26 cellular contexts compared by ENCODE assay signal in genomic region chr1:50878434-50878833, GRCh38.
"Had no signal": no experiment of that assay in that cellular context is flagged by ENCODE, and none has a peak within 500 bp of the region (broad histone marks: within the 10 kb centered on the region; RNA-seq: fewer than 3 reads in every experiment).

No MANE protein-coding gene starts in this region.

- H3K9me3 Mint-ChIP-seq: activated B cell treated with CpG ODN at 0.5 μM for 24 hours; activated CD4-positive, alpha-beta T cell treated with anti-CD3 and anti-CD28 coated beads, Interleukin-2, amount 10 ng/mL, durations not matched to agents 24 days and 14 days; activated T-cell treated with anti-CD3 and anti-CD28 coated beads, Interleukin-2, amount 50 U/mL, for 4 hours; activated T-helper 2 cell treated with anti-CD3 and anti-CD28 coated beads, Interferon-gamma antibody, Interleukin-2, Interleukin-4, amounts not matched to agents 10 μg/mL and 5 μg/mL and 100 μg/mL, durations not matched to agents 14 hours and 24 hours and 36 hours had no signal

- ATAC-seq: activated CD8-positive, alpha-beta memory T cell treated with anti-CD3 and anti-CD28 coated beads, Interleukin-2, amount 10 ng/mL, durations not matched to agents 7 days and 5 days; activated T-cell treated with anti-CD3 and anti-CD28 coated beads, Interleukin-2, amount 50 U/mL, for 4 hours; SK-N-SH treated with all-trans-retinoic acid at 6 μM for 48 hours had no signal

- H3K27ac Mint-ChIP-seq: activated B cell treated with CpG ODN at 0.5 μM for 24 hours; activated CD4-positive, alpha-beta T cell treated with anti-CD3 and anti-CD28 coated beads, Interleukin-2, amount 10 ng/mL, durations not matched to agents 24 days and 14 days; activated CD8-positive, alpha-beta memory T cell treated with anti-CD3 and anti-CD28 coated beads, Interleukin-2, amount 10 ng/mL, durations not matched to agents 7 days and 5 days; activated naive CD8-positive, alpha-beta T cell treated with anti-CD3 and anti-CD28 coated beads, Interleukin-2, amount 10 ng/mL, durations not matched to agents 7 days and 5 days; activated T-helper 2 cell treated with anti-CD3 and anti-CD28 coated beads, Interferon-gamma antibody, Interleukin-2, Interleukin-4, amounts not matched to agents 10 μg/mL and 5 μg/mL and 100 μg/mL, durations not matched to agents 14 hours and 24 hours and 36 hours had no signal

- H3K27ac ChIP-seq: adrenal gland, Peyer's patch, RWPE1, SJCRH30 had no signal

- H3K4me1 ChIP-seq: Peyer's patch, SJCRH30 had no signal

- H3K36me3 Mint-ChIP-seq: activated CD8-positive, alpha-beta memory T cell treated with anti-CD3 and anti-CD28 coated beads, Interleukin-2, amount 10 ng/mL, durations not matched to agents 7 days and 5 days had no signal

- H3K4me3 Mint-ChIP-seq: activated B cell treated with CpG ODN at 0.5 μM for 24 hours; activated CD4-positive, alpha-beta T cell treated with anti-CD3 and anti-CD28 coated beads, Interleukin-2, amount 10 ng/mL, durations not matched to agents 24 days and 14 days; activated CD8-positive, alpha-beta memory T cell treated with anti-CD3 and anti-CD28 coated beads, Interleukin-2, amount 10 ng/mL, durations not matched to agents 7 days and 5 days; activated naive CD8-positive, alpha-beta T cell treated with anti-CD3 and anti-CD28 coated beads, Interleukin-2, amount 10 ng/mL, durations not matched to agents 7 days and 5 days; activated T-cell treated with anti-CD3 and anti-CD28 coated beads, Interleukin-2, amount 50 U/mL, for 4 hours had no signal

- H3K4me3 ChIP-seq: adrenal gland, Peyer's patch, SJCRH30 had no signal

- H3K36me3 ChIP-seq: adrenal gland, Peyer's patch had no signal

- H3K27me3 Mint-ChIP-seq: activated B cell treated with CpG ODN at 0.5 μM for 24 hours; activated CD4-positive, alpha-beta T cell treated with anti-CD3 and anti-CD28 coated beads, Interleukin-2, amount 10 ng/mL, durations not matched to agents 24 days and 14 days; activated CD8-positive, alpha-beta memory T cell treated with anti-CD3 and anti-CD28 coated beads, Interleukin-2, amount 10 ng/mL, durations not matched to agents 7 days and 5 days; activated naive CD8-positive, alpha-beta T cell treated with anti-CD3 and anti-CD28 coated beads, Interleukin-2, amount 10 ng/mL, durations not matched to agents 7 days and 5 days had no signal

- H3K9me3 ChIP-seq: adrenal gland, Peyer's patch, SJCRH30 had no signal

- DNase-seq: activated B cell treated with CpG ODN at 0.5 μM for 24 hours; activated CD4-positive, alpha-beta T cell treated with anti-CD3 and anti-CD28 coated beads for 1 hour; activated CD4-positive, alpha-beta T cell treated with anti-CD3 and anti-CD28 coated beads, Interleukin-2, amount 10 ng/mL, durations not matched to agents 24 days and 14 days; activated CD4-positive, alpha-beta T cell treated with anti-CD3 and anti-CD28 coated beads, Interleukin-2, amount 50 U/mL, for 48 hours; activated CD8-positive, alpha-beta memory T cell treated with anti-CD3 and anti-CD28 coated beads, Interleukin-2, amount 10 ng/mL, durations not matched to agents 7 days and 5 days; activated gamma-delta T cell treated with Interleukin-2 at 50 U/mL for 16 hours; activated naive CD4-positive, alpha-beta T cell treated with anti-CD3 and anti-CD28 coated beads, Interleukin-2, amount 50 U/mL, for 16 hours; activated naive CD8-positive, alpha-beta T cell treated with anti-CD3 and anti-CD28 coated beads, Interleukin-2, amount 10 ng/mL, durations not matched to agents 7 days and 5 days; activated T-cell treated with anti-CD3 and anti-CD28 coated beads, Interleukin-2, amount 50 U/mL, for 4 hours; adrenal gland; anterior cingulate cortex; Kasumi-1; KBM-7; NCI-H1417; NCI-H2107; NCI-H345; NCI-H510A treated with DMSO at 0.1 percent for 48 hours; NCI-H69; NK-92 treated with Interleukin-12 subunit alpha and Interleukin-12 subunit beta, amount 100 ng/mL, for 24 hours; Peyer's patch; Right ventricle myocardium superior; SJCRH30; SW 1271 had no signal
